ENCODE assay signal across 8 cellular contexts in the genomic region with DNA sequence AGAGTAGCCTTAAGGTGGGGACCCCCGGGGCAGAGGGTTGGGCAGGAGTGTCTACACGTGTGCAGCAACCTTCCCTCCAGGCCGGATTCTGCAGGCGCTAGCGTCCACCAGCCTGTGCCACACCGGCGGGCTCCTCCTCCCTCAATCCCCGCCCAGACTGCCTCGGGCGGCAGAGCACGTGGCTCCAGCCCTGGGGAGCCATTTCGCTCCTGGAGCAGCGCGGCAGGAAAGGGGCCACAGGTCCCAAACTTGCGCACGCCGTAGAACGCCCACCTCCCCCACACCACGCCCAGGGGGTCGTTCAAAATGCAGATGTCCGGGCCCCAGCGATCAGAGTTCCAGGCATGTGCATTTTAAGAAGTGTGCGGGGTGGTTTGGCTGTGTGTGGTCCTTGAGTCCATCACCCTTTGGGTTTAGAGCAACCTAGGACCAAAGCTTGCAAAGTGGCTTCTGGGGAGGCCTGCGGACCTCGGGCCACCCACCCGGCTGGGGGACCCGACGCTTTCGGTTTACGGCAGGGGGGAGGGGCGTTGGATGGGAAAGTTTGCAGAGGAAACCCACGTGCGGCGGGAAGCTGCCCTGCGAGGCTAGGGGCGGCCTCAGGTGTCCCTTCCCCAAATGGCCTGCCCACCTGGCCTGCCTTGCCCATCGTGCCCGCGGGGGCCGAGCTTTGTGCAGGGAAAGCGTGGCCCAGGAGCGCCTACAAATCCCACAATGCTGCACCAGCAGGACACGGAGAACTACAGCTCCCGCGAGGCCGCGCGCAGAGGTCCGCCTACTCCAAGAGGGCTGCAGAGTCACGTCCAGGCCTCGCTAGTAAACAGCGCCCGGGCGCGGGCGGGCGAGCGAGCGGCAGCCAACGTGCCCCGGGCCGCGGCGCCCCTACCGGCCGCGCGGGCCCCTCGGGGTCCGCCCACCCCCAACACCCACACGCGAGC. TPM values are rescaled to one million over a fixed set of nuclear protein-coding genes. Genes with fewer than 3 reads are reported as not detected.
DNase-seq lines count a peak whose midpoint lies in the region; ATAC-seq, FAIRE-seq and TF ChIP-seq lines count a peak whose summit lies in the region.

No MANE protein-coding gene starts in this region.

- in situ Hi-C loops in astrocyte of the cerebellum (cut with HindIII; ENCODE audit: low sequenced_read_pairs): no loop called here

- peak; percentile 87 for FAIRE-seq in GM12892 (lab: Jason Lieb, UNC)

- DNase-seq in GM12892 (ENCODE audit: insufficient read length) (peak; percentile 90), NCI-H187 (lab: John Stamatoyannopoulos, UW) (peak; percentile 36 to 52), T-helper 22 cell (ENCODE audit: low read depth) (peak; percentile 82), astrocyte of the cerebellum (ENCODE audit: low read depth) (peak; percentile 75), hippocampal formation (lab: John Stamatoyannopoulos, UW) (peak; percentile 90 to 95), retinal pigment epithelial cell (ENCODE audit: low read depth) (peak; percentile 76)

- H3K4me3 ChIP-seq in astrocyte of the cerebellum (ENCODE audit: low read depth, low read length) (peak overlapping the region; percentile 75), retinal pigment epithelial cell (ENCODE audit: low read length) (peak overlapping the region; percentile 75)

- TF ChIP-seq POLR2A in GM12892 (IDR thresholded peaks at IDR 0.05; ENCODE audit: low read depth, low read length): peak; percentile 67

- TF ChIP-seq CTCF in astrocyte of the cerebellum (IDR thresholded peaks at IDR 0.05; ENCODE audit: low read depth, low read length, missing control alignments): no peak
- TF ChIP-seq CTCF in retinal pigment epithelial cell (conservative IDR thresholded peaks at IDR 0.05; ENCODE audit: low read depth, low read length): no peak

- peak; percentile 58 for ATAC-seq in HG02884 (IDR thresholded peaks at IDR 0.05; ENCODE audit: unreplicated experiment)
- no peak for ATAC-seq in GM18873 (IDR thresholded peaks at IDR 0.05; ENCODE audit: low FRiP score, unreplicated experiment)

RNA-seq across cellular contexts. Expression of a gene that starts 1.4 kb away (rescaled TPM):
- polyA plus RNA-seq in GM12892 (2012; ENCODE audit: missing spikeins): 12.6 TPM

RNA-seq across cellular contexts. Expression of a gene that starts 29.6 kb away (rescaled TPM):
- not detected for polyA plus RNA-seq in GM12892 (2012; ENCODE audit: missing spikeins)

RNA-seq across cellular contexts. Expression of a gene that starts 44.4 kb away (rescaled TPM):
- 0.42 TPM for polyA plus RNA-seq in GM12892 (2012; ENCODE audit: missing spikeins)
